In the genomic region with DNA sequence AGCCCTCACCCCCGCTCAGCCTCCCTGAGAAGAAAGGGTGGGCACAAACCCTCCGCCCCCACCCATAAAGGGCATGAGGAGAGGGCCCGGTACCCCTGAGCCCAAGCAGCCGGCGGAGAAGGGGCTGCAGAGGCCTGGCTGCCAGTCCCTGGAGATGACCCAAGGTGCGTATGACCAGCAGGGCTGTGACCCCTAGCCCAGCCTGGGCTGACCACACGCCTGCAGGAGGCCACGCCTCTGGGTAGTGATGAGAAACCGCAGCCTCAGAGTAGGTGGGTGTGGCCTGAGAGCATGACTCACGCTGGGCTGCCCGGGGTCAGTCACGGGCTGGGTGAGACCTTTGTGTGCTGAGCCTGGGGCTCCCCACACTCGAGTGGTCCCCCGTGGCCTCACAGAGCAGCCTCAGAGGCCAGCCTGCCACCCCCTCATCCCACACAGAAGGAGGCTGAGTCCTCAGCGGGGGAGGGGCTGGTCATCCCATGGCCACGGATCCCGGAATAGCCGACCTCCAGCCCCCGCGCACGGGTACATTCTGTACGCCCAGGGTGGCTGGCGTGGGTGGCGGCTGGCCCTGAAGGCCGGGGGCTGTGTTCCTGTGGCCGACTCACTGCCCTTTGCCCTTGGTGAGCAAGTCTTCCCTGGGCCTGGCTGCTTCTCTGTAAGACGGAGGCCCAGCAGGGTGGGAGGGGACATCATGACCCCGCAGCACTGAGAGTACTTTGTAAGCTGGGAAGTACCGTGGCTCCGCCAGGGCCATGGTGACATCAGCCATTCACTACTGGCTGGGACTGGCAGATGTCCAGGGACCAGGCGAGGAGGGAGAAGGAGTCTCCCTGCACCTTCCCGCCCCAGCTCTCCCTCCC, we compare ENCODE assay signal across 1 cellular context.
TF ChIP-seq lines count a peak whose summit lies in the region.

No MANE protein-coding gene starts in this region.

TF ChIP-seq in HepG2, 621 proteins besides CTCF, POLR2A, EP300 and RAD21 (continued from another document and continues in another):
- TF ChIP-seq ZNF281 (CRISPR knock-in tag; IDR thresholded peaks at IDR 0.05; ENCODE audit: borderline replicate concordance) (peak; percentile 72; the same call in 1 of the 2 replicates), ZNF772 (CRISPR knock-in tag; IDR thresholded peaks at IDR 0.05) (no peak; the same call in 1 of the 2 replicates), LCORL (IDR thresholded peaks at IDR 0.05) (no peak), LCORL (CRISPR knock-in tag; IDR thresholded peaks at IDR 0.05) (peak; percentile 51; the same call in 1 of the 2 replicates), TARDBP (CRISPR knock-in tag; IDR thresholded peaks at IDR 0.05) (no peak), KLF16 (CRISPR knock-in tag; IDR thresholded peaks at IDR 0.05) (peak in 1 of 2 experiments; percentile 95; a peak in 2 of 4 replicates), NFYC (CRISPR knock-in tag; IDR thresholded peaks at IDR 0.05) (no peak), ZNF780A (CRISPR knock-in tag; IDR thresholded peaks at IDR 0.05) (0 out of 2 replicates have a peak, but pooled peaks have one; percentile 29), CENPX (CRISPR knock-in tag; IDR thresholded peaks at IDR 0.05) (no peak), ZNF350 (CRISPR knock-in tag; IDR thresholded peaks at IDR 0.05; ENCODE audit: borderline replicate concordance, low read depth) (peak; percentile 98), ZNF317 (CRISPR knock-in tag; IDR thresholded peaks at IDR 0.05) (peak; percentile 71; the same call in 1 of the 2 replicates), ZNF619 (CRISPR knock-in tag; IDR thresholded peaks at IDR 0.05) (no peak), ZHX2 (IDR thresholded peaks at IDR 0.05; ENCODE audit: low read depth) (no peak; the same call in 1 of the 2 replicates), ZHX2 (CRISPR knock-in tag; IDR thresholded peaks at IDR 0.05; ENCODE audit: borderline replicate concordance) (no peak), MAF1 (CRISPR knock-in tag; IDR thresholded peaks at IDR 0.05; ENCODE audit: borderline replicate concordance) (no peak), TGIF2 (CRISPR knock-in tag; IDR thresholded peaks at IDR 0.05) (peak; percentile 63), ZNF776 (CRISPR knock-in tag; IDR thresholded peaks at IDR 0.05) (0 out of 2 replicates have a peak, but pooled peaks have one; percentile 54), MEIS1 (CRISPR knock-in tag; IDR thresholded peaks at IDR 0.05; ENCODE audit: borderline replicate concordance) (peak; percentile 72; the same call in 1 of the 2 replicates), NFIC (IDR thresholded peaks at IDR 0.05; ENCODE audit: low read length) (no peak), ZNF660 (CRISPR knock-in tag; IDR thresholded peaks at IDR 0.05; ENCODE audit: borderline replicate concordance, low read depth) (no peak), STAT5B (CRISPR knock-in tag; IDR thresholded peaks at IDR 0.05) (no peak), NCOA2 (CRISPR knock-in tag; IDR thresholded peaks at IDR 0.05) (peak; percentile 48), ELF3 (CRISPR knock-in tag; IDR thresholded peaks at IDR 0.05) (peak; percentile 41; the same call in 1 of the 2 replicates), RCOR2 (CRISPR knock-in tag; IDR thresholded peaks at IDR 0.05) (peak; percentile 78; the same call in 1 of the 2 replicates), ZNF121 (CRISPR knock-in tag; IDR thresholded peaks at IDR 0.05) (no peak; the same call in 1 of the 2 replicates), ASH2L (IDR thresholded peaks at IDR 0.05; ENCODE audit: insufficient read length, low read depth, low read length) (peak; percentile 79), PATZ1 (CRISPR knock-in tag; IDR thresholded peaks at IDR 0.05) (peak; percentile 89), MATR3 (CRISPR knock-in tag; IDR thresholded peaks at IDR 0.05) (no peak), ZNF331 (CRISPR knock-in tag; IDR thresholded peaks at IDR 0.05) (no peak; the same call in 1 of the 2 replicates), MYC (CRISPR knock-in tag; IDR thresholded peaks at IDR 0.05; ENCODE audit: borderline replicate concordance) (peak; percentile 66; the same call in 1 of the 2 replicates), ETS1 (CRISPR knock-in tag; IDR thresholded peaks at IDR 0.05) (0 out of 2 replicates have a peak, but pooled peaks have one; percentile 68), TRAFD1 (CRISPR knock-in tag; IDR thresholded peaks at IDR 0.05; ENCODE audit: borderline replicate concordance) (peak; percentile 91; the same call in 1 of the 2 replicates)
- TF ChIP-seq, protein P1, sequence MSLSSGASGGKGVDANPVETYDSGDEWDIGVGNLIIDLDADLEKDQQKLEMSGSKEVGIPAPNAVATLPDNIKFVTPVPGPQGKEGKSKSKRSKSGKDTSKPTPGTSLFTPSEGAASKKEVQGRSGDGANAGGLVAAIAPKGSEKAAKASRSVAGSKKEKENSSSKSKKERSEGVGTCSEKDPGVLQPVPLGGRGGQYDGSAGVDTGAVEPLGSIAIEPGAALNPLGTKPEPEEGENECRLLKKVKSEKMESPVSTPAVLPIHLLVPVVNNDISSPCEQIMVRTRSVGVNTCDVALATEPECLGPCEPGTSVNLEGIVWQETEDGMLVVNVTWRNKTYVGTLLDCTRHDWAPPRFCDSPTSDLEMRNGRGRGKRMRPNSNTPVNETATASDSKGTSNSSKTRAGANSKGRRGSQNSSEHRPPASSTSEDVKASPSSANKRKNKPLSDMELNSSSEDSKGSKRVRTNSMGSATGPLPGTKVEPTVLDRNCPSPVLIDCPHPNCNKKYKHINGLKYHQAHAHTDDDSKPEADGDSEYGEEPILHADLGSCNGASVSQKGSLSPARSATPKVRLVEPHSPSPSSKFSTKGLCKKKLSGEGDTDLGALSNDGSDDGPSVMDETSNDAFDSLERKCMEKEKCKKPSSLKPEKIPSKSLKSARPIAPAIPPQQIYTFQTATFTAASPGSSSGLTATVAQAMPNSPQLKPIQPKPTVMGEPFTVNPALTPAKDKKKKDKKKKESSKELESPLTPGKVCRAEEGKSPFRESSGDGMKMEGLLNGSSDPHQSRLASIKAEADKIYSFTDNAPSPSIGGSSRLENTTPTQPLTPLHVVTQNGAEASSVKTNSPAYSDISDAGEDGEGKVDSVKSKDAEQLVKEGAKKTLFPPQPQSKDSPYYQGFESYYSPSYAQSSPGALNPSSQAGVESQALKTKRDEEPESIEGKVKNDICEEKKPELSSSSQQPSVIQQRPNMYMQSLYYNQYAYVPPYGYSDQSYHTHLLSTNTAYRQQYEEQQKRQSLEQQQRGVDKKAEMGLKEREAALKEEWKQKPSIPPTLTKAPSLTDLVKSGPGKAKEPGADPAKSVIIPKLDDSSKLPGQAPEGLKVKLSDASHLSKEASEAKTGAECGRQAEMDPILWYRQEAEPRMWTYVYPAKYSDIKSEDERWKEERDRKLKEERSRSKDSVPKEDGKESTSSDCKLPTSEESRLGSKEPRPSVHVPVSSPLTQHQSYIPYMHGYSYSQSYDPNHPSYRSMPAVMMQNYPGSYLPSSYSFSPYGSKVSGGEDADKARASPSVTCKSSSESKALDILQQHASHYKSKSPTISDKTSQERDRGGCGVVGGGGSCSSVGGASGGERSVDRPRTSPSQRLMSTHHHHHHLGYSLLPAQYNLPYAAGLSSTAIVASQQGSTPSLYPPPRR (CRISPR knock-in tag; IDR thresholded peaks at IDR 0.05; ENCODE audit: borderline replicate concordance) = peak; percentile 76; the same call in 1 of the 2 replicates
- TF ChIP-seq, protein P2, sequence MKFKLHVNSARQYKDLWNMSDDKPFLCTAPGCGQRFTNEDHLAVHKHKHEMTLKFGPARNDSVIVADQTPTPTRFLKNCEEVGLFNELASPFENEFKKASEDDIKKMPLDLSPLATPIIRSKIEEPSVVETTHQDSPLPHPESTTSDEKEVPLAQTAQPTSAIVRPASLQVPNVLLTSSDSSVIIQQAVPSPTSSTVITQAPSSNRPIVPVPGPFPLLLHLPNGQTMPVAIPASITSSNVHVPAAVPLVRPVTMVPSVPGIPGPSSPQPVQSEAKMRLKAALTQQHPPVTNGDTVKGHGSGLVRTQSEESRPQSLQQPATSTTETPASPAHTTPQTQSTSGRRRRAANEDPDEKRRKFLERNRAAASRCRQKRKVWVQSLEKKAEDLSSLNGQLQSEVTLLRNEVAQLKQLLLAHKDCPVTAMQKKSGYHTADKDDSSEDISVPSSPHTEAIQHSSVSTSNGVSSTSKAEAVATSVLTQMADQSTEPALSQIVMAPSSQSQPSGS (CRISPR knock-in tag; IDR thresholded peaks at IDR 0.05) = peak; percentile 77
